In genomic region chr16:50459681-50460080, GRCh38 we compare ENCODE assay signal across 23 cellular contexts.
"Had no signal": no experiment of that assay in that cellular context is flagged by ENCODE, and none has a peak within 500 bp of the region (broad histone marks: within the 10 kb centered on the region; RNA-seq: fewer than 3 reads in every experiment).

No MANE protein-coding gene starts in this region.

- H2AFZ ChIP-seq: hepatocyte had no signal

- H3K27ac ChIP-seq: cardiac muscle cell, hepatocyte, thoracic aorta, upper lobe of left lung had no signal

- H3K9me3 ChIP-seq: thoracic aorta, upper lobe of left lung had no signal

- DNase-seq: activated CD4-positive, alpha-beta T cell treated with anti-CD3 and anti-CD28 coated beads, Interleukin-2, amount 50 U/mL, for 48 hours; activated CD8-positive, alpha-beta memory T cell treated with anti-CD3 and anti-CD28 coated beads, Interleukin-2, amount 50 U/mL, for 48 hours; activated naive CD4-positive, alpha-beta T cell treated with anti-CD3 and anti-CD28 coated beads, Interleukin-2, amount 10 ng/mL, durations not matched to agents 7 days and 5 days; activated T-cell treated with anti-CD3 and anti-CD28 coated beads, Interleukin-2, amount 50 U/mL, for 4 hours; amygdala; effector memory CD4-positive, alpha-beta T cell; foreskin melanocyte; glutamatergic neuron; left ventricle myocardium superior; occipital lobe; posterior cingulate gyrus; stimulated activated CD4-positive, alpha-beta T cell treated with anti-CD3 and anti-CD28 coated beads, Interleukin-2, amount 100 ng/mL, for 48 hours; stimulated activated CD8-positive, alpha-beta memory T cell treated with anti-CD3 and anti-CD28 coated beads, Interleukin-4, amount 100 ng/mL, for 48 hours; stimulated activated naive CD4-positive, alpha-beta T cell; T-cell; upper lobe of left lung had no signal

- H3K4me3 ChIP-seq: cardiac muscle cell, hepatocyte, smooth muscle cell, thoracic aorta, upper lobe of left lung had no signal

- ATAC-seq: activated T-cell treated with anti-CD3 and anti-CD28 coated beads, Interleukin-2, amount 50 U/mL, for 4 hours; left ventricle myocardium superior; natural killer cell treated with Interleukin-12 subunit alpha and Interleukin-12 subunit beta and Interleukin-15 and Interleukin-18, amount 100 ng/mL, for 72 hours; sciatic nerve; T-cell had no signal

- H3K79me2 ChIP-seq: hepatocyte had no signal

- H3K36me3 ChIP-seq: cardiac muscle cell, thoracic aorta, upper lobe of left lung had no signal

- H3K4me2 ChIP-seq: hepatocyte, smooth muscle cell had no signal

- FAIRE-seq: TTC549 had no signal
